ENCODE assay signal across 8 cellular contexts in the genomic region with DNA sequence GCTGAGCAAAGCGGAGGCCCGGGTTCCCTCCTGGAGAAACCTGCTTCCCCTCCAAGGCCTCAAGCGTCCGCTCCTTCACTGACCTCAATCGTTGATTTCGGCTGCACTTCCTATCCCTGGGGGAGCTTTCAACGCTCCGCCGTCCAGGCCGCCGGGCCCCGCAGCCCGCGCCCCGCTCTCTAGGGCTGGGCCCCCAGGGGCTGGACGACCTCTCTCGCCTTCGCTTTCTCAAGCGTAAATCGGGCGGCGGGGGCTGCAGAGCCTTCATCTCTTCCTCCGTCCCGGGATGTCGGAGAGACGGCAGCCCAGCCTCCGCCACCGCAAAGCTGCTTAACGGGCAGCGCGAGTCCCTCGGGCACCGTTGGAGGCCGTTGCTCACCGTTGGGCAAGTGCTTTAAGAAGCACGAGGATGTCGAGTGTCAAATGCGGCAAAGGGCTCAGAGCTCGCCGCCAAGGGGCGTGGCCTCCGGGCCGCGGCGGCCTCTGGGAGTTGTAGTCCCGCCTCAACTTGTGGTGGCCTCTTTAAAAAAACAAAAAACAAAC. TPM values are rescaled to one million over a fixed set of nuclear protein-coding genes. Genes with fewer than 3 reads are reported as not detected.
DNase-seq lines count a peak whose midpoint lies in the region; ATAC-seq and TF ChIP-seq lines count a peak whose summit lies in the region.

No MANE protein-coding gene starts in this region.

- no peaks in the 10 kb centered on the region for H4K20me1 ChIP-seq in Karpas-422 (ENCODE audit: insufficient read depth, low read depth, low read length)

- no peak overlapping the region for H3K27ac ChIP-seq in right lobe of liver
- no peak overlapping the region for H3K27ac ChIP-seq in Karpas-422 (ENCODE audit: low read length)

- no peak overlapping the region for H3K9ac ChIP-seq in Karpas-422 (ENCODE audit: low read length)

- H3K9me3 Mint-ChIP-seq in dendritic cell treated with granulocyte-macrophage colony-stimulating factor and Interleukin-4, amounts not matched to agents 40 ng/mL and 50 ng/mL, for 4 days = no peaks in the 10 kb centered on the region

- H3K4me3 Mint-ChIP-seq in dendritic cell treated with granulocyte-macrophage colony-stimulating factor and Interleukin-4, amounts not matched to agents 40 ng/mL and 50 ng/mL, for 4 days = peak overlapping the region; percentile 82

- H3K36me3 ChIP-seq in right lobe of liver (no peaks in the 10 kb centered on the region), Karpas-422 (ENCODE audit: insufficient read depth, low read length) (no peaks in the 10 kb centered on the region)

- WGBS in right lobe of liver (ENCODE audit: insufficient coverage, low coverage, low lambda C conversion rate, missing lambda C conversion rate) = 3% methylated on average over 19 of the region's 46 CpGs

- H3K27ac Mint-ChIP-seq in dendritic cell treated with granulocyte-macrophage colony-stimulating factor and Interleukin-4, amounts not matched to agents 40 ng/mL and 50 ng/mL, for 4 days = peak overlapping the region; percentile 69

- intact Hi-C loops in dendritic cell treated with granulocyte-macrophage colony-stimulating factor and Interleukin-4, amounts not matched to agents 40 ng/mL and 50 ng/mL, for 4 days (cut with micrococcal nuclease) = no loop called here
- intact Hi-C loops in right lobe of liver (cut with DNase I) = no loop called here

- no peak for TF ChIP-seq POLR2A in right lobe of liver (IDR thresholded peaks at IDR 0.05)

- H3K27me3 Mint-ChIP-seq in dendritic cell treated with granulocyte-macrophage colony-stimulating factor and Interleukin-4, amounts not matched to agents 40 ng/mL and 50 ng/mL, for 4 days = peaks cover 75% of the 10 kb centered on the region

- H3K9me3 ChIP-seq in right lobe of liver (no peaks in the 10 kb centered on the region), Karpas-422 (ENCODE audit: low read length) (no peaks in the 10 kb centered on the region)

- no peak for TF ChIP-seq CTCF in right lobe of liver (IDR thresholded peaks at IDR 0.05)

- ATAC-seq in HG03025 (IDR thresholded peaks at IDR 0.05; ENCODE audit: low FRiP score, unreplicated experiment) (peak; percentile 58), right lobe of liver (peak; percentile 64 to 92 (median 79))

- no peaks in the 10 kb centered on the region for H3K79me2 ChIP-seq in Karpas-422 (ENCODE audit: low read length)

- H3K9me2 ChIP-seq in Karpas-422 (replicated peaks; ENCODE audit: insufficient read depth, low read length) = no peaks in the 10 kb centered on the region

- peaks cover 19% of the 10 kb centered on the region for H3K36me3 Mint-ChIP-seq in dendritic cell treated with granulocyte-macrophage colony-stimulating factor and Interleukin-4, amounts not matched to agents 40 ng/mL and 50 ng/mL, for 4 days (ENCODE audit: low read depth)

- H3K4me3 ChIP-seq in right lobe of liver (peak overlapping the region; percentile 30 to 62 (median 51)), Karpas-422 (ENCODE audit: low read length) (no peak overlapping the region)

- H3K4me2 ChIP-seq in Karpas-422 (ENCODE audit: low read depth, low read length, poor library complexity, severe bottlenecking) = no peak overlapping the region

- no peak overlapping the region for H2AFZ ChIP-seq in Karpas-422 (ENCODE audit: low read length)

- H3K4me1 ChIP-seq in right lobe of liver = no peaks in the 10 kb centered on the region
- H3K4me1 ChIP-seq in Karpas-422 (ENCODE audit: low read length) = peaks cover 4% of the 10 kb centered on the region

- no peaks in the 10 kb centered on the region for H3K27me3 ChIP-seq in right lobe of liver
- no peaks in the 10 kb centered on the region for H3K27me3 ChIP-seq in Karpas-422 (ENCODE audit: low read length)

- H3K4me1 Mint-ChIP-seq in dendritic cell treated with granulocyte-macrophage colony-stimulating factor and Interleukin-4, amounts not matched to agents 40 ng/mL and 50 ng/mL, for 4 days (ENCODE audit: low read depth) = peaks cover 46% of the 10 kb centered on the region

- DNase-seq in EL = peak; percentile 45
- DNase-seq in activated CD4-positive, alpha-beta T cell treated with anti-CD3 and anti-CD28 coated beads for 48 hours = peak; percentile 83
- DNase-seq in right lobe of liver = peak in 2 of 3 donors; percentile 51 to 84
- DNase-seq in stimulated activated CD4-positive, alpha-beta T cell treated with anti-CD3 and anti-CD28 coated beads, Interleukin-2, amount 100 ng/mL, for 4 hours (ENCODE audit: low read depth) = peak; percentile 69
- DNase-seq in HPDE6-E6E7 (ENCODE audit: extremely low spot score) = no peak
- no peak for DNase-seq in Karpas-422

RNA-seq across cellular contexts. Expression of gene HES6, which starts 8.5 kb away (rescaled TPM):
- total RNA-seq in right lobe of liver = 1 to 10 TPM; 1.7 to 8.3 (median 3.8) TPM
- total RNA-seq in Karpas-422 (2014; rRNA removed; shearing (Covaris generic); ENCODE audit: low replicate concordance) = 3.3 and 25.8 TPM in 2 replicates

RNA-seq across cellular contexts. Expression of gene ILKAP, which starts 27.8 kb away (rescaled TPM):
- total RNA-seq in right lobe of liver = 10 to 100 TPM in 5 of 6 experiments, 1 to 10 TPM in 1; 9.8 to 24.3 (median 16.8) TPM
- total RNA-seq in Karpas-422 (2014; rRNA removed; shearing (Covaris generic); ENCODE audit: low replicate concordance) = 36.8 and 50.7 TPM in 2 replicates

RNA-seq across cellular contexts. Expression of gene PER2, which starts 57.1 kb away (rescaled TPM):
- 10 to 100 TPM in 1 of 6 experiments, 1 to 10 TPM in 5; 4.5 to 12.5 (median 6.1) TPM for total RNA-seq in right lobe of liver
- 19.0 and 23.3 TPM in 2 replicates for total RNA-seq in Karpas-422 (2014; rRNA removed; shearing (Covaris generic); ENCODE audit: low replicate concordance)

Comparison
In these comparisons a context has a peak if more than half of its experiments do, and no peak if none do; other contexts are left out.
1. DNase-seq: peak in EL (single experiment), activated CD4-positive, alpha-beta T cell treated with anti-CD3 and anti-CD28 coated beads for 48 hours (single experiment), right lobe of liver (2 of 3) and stimulated activated CD4-positive, alpha-beta T cell treated with anti-CD3 and anti-CD28 coated beads, Interleukin-2, amount 100 ng/mL, for 4 hours (single experiment); none in HPDE6-E6E7 (single experiment) and Karpas-422 (single experiment).